27 cellular contexts compared by ENCODE assay signal in the genomic region with DNA sequence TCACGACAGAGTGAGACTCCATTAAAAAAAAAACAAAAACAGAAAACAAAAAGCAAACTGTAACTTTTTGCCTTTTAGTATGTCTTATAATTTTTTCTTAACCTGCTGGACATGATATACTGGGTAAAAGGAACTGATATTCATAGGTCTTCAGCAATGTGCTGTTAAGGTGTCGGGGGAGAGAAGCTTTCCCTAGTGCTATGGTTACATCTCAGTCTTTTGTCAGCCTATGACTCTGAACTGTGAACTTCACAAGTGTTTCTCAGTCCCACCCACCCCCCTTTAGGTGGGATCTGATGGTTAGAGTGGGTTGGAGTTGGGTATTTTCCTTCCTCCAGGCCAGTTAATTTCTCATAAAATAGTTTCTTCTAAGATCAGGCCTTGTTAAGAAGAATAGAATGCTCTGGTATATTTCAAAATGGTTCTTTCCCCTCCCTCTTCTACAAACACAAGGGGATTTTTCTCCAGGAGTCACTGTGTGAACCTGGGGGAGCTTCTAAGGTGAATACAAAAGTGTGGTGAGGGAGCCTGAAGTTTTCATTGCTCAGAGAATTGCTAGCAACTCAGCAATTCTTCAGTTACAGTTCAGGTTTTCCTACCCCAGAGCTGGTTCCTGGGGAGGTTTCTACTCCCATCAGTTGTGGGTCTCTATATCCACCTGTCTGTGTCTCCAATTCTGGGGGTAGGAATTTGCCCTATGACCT. TPM values are rescaled to one million over a fixed set of nuclear protein-coding genes. Genes with fewer than 3 reads are reported as not detected.
DNase-seq lines count a peak whose midpoint lies in the region; ATAC-seq and TF ChIP-seq lines count a peak whose summit lies in the region.
"Had no signal": no experiment of that assay in that cellular context is flagged by ENCODE, and none has a peak within 500 bp of the region (broad histone marks: within the 10 kb centered on the region; RNA-seq: fewer than 3 reads in every experiment).

No MANE protein-coding gene starts in this region.

- no TSS peak for BruUV-seq in Panc1 (replicated peaks; lab: Mats Ljungman, UMichigan)

- POLR2A ChIA-PET in Panc1 (lab: Charles Lee), result no interaction called here

- 87 to 93% (median 89%) methylated on average over 2 of the region's 2 CpGs for WGBS in psoas muscle, 3 donors
- WGBS in sigmoid colon, 2 donors, result 91 to 93% methylated on average over 2 of the region's 2 CpGs

- peaks cover 10% of the 10 kb centered on the region for H3K27me3 Mint-ChIP-seq in osteocyte (ENCODE audit: unreplicated experiment)
- H3K27me3 Mint-ChIP-seq: CD4-positive, alpha-beta T cell had no signal

- peaks cover 5% of the 10 kb centered on the region for H3K9me3 Mint-ChIP-seq in osteocyte (ENCODE audit: unreplicated experiment)

- H3K4me3 ChIP-seq in Panc1 (ENCODE audit: low read depth in 2 of 2, low read length in 2 of 2) (no peak overlapping the region), psoas muscle (no peak overlapping the region), sigmoid colon (no peak overlapping the region)
- H3K4me3 ChIP-seq: BLaER1 treated with 17β-estradiol and CSF1 and Interleukin-3, amounts not matched to agents 10 nM and 100 nM; GM23248; MG63; PC-9; SJSA1 had no signal

- H3K4me3 Mint-ChIP-seq in osteocyte (ENCODE audit: unreplicated experiment), result no peak overlapping the region
- H3K4me3 Mint-ChIP-seq: CD4-positive, alpha-beta T cell; T-cell had no signal

- CTCF ChIA-PET in Panc1 (lab: Charles Lee), result interaction anchor here (0.7 kb wide), 1 partner anchor 1540 kb away, joined by 3 read pairs; no protein-coding TSS in a partner anchor

- DNase-seq in Panc1 (ENCODE audit: low read depth, low spot score), result no peak
- DNase-seq in osteocyte (ENCODE audit: extremely low spot score, unreplicated experiment), result peak; percentile 7
- no peak for DNase-seq in psoas muscle
- DNase-seq in sigmoid colon, result no peak
- DNase-seq: AML-193; CD4-positive, alpha-beta T cell; GM23248; H7; KBM-7; MG63; NCI-H1105 treated with DMSO at 0.1 percent for 48 hours; NCI-H2029; NCI-H446 treated with DMSO at 0.1 percent for 48 hours; NCI-H526; NCI-H82; NK-92 treated with Interleukin-12 subunit alpha and Interleukin-12 subunit beta, amount 100 ng/mL, for 24 hours; PC-9; Right ventricle myocardium superior; RPMI8226; T-cell had no signal

- intact Hi-C loops in Panc1 (cut with micrococcal nuclease; ENCODE audit: unreplicated experiment), result no loop called here
- intact Hi-C loops in psoas muscle (cut with DNase I), result no loop called here
- intact Hi-C loops in sigmoid colon (cut with DNase I), result no loop called here

- no peak for TF ChIP-seq EP300 in sigmoid colon (IDR thresholded peaks at IDR 0.05)

- no peaks in the 10 kb centered on the region for H3K4me1 Mint-ChIP-seq in osteocyte (ENCODE audit: unreplicated experiment)

- TF ChIP-seq CTCF in Panc1 (IDR thresholded peaks at IDR 0.05), result no peak
- TF ChIP-seq CTCF in osteocyte (IDR thresholded peaks at IDR 0.05), result no peak
- TF ChIP-seq CTCF in psoas muscle (IDR thresholded peaks at IDR 0.05), result no peak
- TF ChIP-seq CTCF in sigmoid colon (IDR thresholded peaks at IDR 0.05), result no peak

- H3K36me3 ChIP-seq in Panc1 (ENCODE audit: control insufficient read depth, insufficient read depth, low read length) (no peaks in the 10 kb centered on the region), psoas muscle (ENCODE audit: insufficient read depth in 1 of 2, low read depth in 1 of 2) (no peaks in the 10 kb centered on the region), sigmoid colon (no peaks in the 10 kb centered on the region)
- H3K36me3 ChIP-seq: BLaER1 treated with 17β-estradiol and CSF1 and Interleukin-3, amounts not matched to agents 10 nM and 100 nM; MG63; SJSA1 had no signal

- H3K36me3 Mint-ChIP-seq in osteocyte (ENCODE audit: unreplicated experiment), result no peaks in the 10 kb centered on the region
- H3K36me3 Mint-ChIP-seq: T-cell had no signal

- 0 out of 2 replicates have a peak, but pooled peaks cover 7% of the 10 kb centered on the region for H3K9me3 ChIP-seq in Panc1 (ENCODE audit: control insufficient read depth, insufficient read depth, low read depth, low read length)
- peaks cover 3% of the 10 kb centered on the region for H3K9me3 ChIP-seq in psoas muscle
- H3K9me3 ChIP-seq in sigmoid colon, result no peaks in the 10 kb centered on the region
- H3K9me3 ChIP-seq: SJSA1 had no signal

- no peak overlapping the region for H3K27ac Mint-ChIP-seq in osteocyte (ENCODE audit: unreplicated experiment)
- H3K27ac Mint-ChIP-seq: CD4-positive, alpha-beta T cell; T-cell had no signal

- H3K27ac ChIP-seq in Panc1 (ENCODE audit: low read length) (peak overlapping the region; percentile 63; the same call in 1 of the 2 replicates), psoas muscle (no peak overlapping the region), sigmoid colon (no peak overlapping the region)
- H3K27ac ChIP-seq: BLaER1 treated with 17β-estradiol and CSF1 and Interleukin-3, amounts not matched to agents 10 nM and 100 nM; GM23248; PC-9; SJSA1 had no signal

- no peaks in the 10 kb centered on the region for H3K4me1 ChIP-seq in Panc1 (ENCODE audit: control insufficient read depth, insufficient read depth, low read length)
- H3K4me1 ChIP-seq in psoas muscle, result no peaks in the 10 kb centered on the region
- H3K4me1 ChIP-seq in sigmoid colon, result no peaks in the 10 kb centered on the region
- H3K4me1 ChIP-seq: BLaER1 treated with 17β-estradiol and CSF1 and Interleukin-3, amounts not matched to agents 10 nM and 100 nM; SJSA1 had no signal

- ATAC-seq in GM18502 (IDR thresholded peaks at IDR 0.05; ENCODE audit: poor library complexity, unreplicated experiment) (peak; percentile 48), HG02610 (IDR thresholded peaks at IDR 0.05; ENCODE audit: unreplicated experiment) (peak; percentile 85), Panc1 (no peak), psoas muscle (no peak), GM19463 (IDR thresholded peaks at IDR 0.05; ENCODE audit: unreplicated experiment) (no peak)
- ATAC-seq: T-cell had no signal

- no peak for TF ChIP-seq POLR2A in sigmoid colon (IDR thresholded peaks at IDR 0.05)

- in situ Hi-C loops in Panc1 (cut with HindIII; ENCODE audit: low pct_unique_long_range_greater_than_20kb, low sequenced_read_pairs), result no loop called here

- H3K27me3 ChIP-seq in Panc1 (ENCODE audit: control insufficient read depth, insufficient read depth, low read length), result no peaks in the 10 kb centered on the region
- no peaks in the 10 kb centered on the region for H3K27me3 ChIP-seq in psoas muscle (ENCODE audit: insufficient read depth in 3 of 3, low read length in 2 of 3)
- no peaks in the 10 kb centered on the region for H3K27me3 ChIP-seq in sigmoid colon
- H3K27me3 ChIP-seq: BLaER1 treated with 17β-estradiol and CSF1 and Interleukin-3, amounts not matched to agents 10 nM and 100 nM; MG63; SJSA1 had no signal

RNA-seq across cellular contexts. Expression of a gene that starts 16.1 kb away (rescaled TPM):
- total RNA-seq in Panc1 (2021; ENCODE audit: unreplicated experiment) (35.4 TPM), osteocyte (0.34 and 0.59 TPM in 2 replicates), psoas muscle (under 1 TPM in 1 of 4 donors, not detected in 3; 0.25 TPM), sigmoid colon (under 1 TPM in 1 of 4 donors, not detected in 3; under 0.01 TPM)
- polyA plus RNA-seq in Panc1 (2012; ENCODE audit: insufficient read length), result 30.5 TPM
- polyA plus RNA-seq in psoas muscle (under 1 TPM in 1 of 3 donors, not detected in 2; 0.05 TPM), sigmoid colon (under 1 TPM in 1 of 3 donors, not detected in 2; 0.41 TPM)
- total RNA-seq: LHCN-M2, PC-9, SJSA1 had no signal
- polyA plus RNA-seq: AG04450 had no signal

Comparison
In these comparisons a context has a peak if more than half of its experiments do, and no peak if none do; other contexts are left out.
1. ATAC-seq: peak in GM18502 (single experiment) and HG02610 (single experiment); none in Panc1 (single experiment), psoas muscle (0 of 4) and GM19463 (single experiment).
2. RNA of a gene that starts 16.1 kb away (total RNA-seq): 35.4 TPM in Panc1 (single experiment); 0.34 to 0.59 TPM in osteocyte, 0.25 TPM in psoas muscle and under 0.01 TPM in sigmoid colon; every median in the first group is over 10 times any median in the second.